ENCODE assay signal across 1 cellular context in the genomic region with DNA sequence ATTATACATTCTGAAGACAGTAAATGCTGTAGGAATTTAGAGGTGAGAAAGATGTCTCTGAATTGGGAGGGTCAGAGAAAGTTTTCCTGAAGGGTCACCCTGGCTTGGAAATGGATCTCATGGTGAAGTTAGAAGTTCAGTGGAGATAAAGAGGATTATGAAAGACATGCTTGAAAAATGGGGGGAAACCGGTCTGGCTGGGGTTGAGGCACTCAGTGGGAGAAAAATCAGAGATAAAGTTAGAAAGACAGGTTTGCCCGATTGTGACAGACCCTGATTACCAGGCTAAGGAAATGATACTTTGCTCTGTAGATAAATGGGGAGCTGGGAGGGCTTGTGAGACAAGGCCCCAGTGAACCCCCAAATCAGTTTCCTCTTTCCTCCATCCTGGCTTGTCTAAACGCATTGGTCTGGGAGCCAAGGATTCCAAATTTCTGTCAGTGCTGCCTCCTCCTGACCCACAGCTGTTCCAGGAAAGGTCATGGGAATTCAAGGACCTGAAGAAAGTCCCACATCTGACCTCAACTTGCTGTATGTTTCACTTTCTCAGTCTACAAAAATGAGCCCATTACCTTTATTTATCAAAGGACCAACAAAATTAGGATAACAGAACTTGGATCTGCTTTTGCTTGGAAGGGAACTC.
TF ChIP-seq lines count a peak whose summit lies in the region.

No MANE protein-coding gene starts in this region.

TF ChIP-seq in HepG2, 621 proteins besides CTCF, POLR2A, EP300 and RAD21:
- TF ChIP-seq ZSCAN31 (CRISPR knock-in tag; IDR thresholded peaks at IDR 0.05; ENCODE audit: low read depth) (peak; percentile 6; the same call in 1 of the 2 replicates), CCAR2 (optimal IDR thresholded peaks at IDR 0.05; ENCODE audit: low read depth, low read length) (no peak), TERF1 (CRISPR knock-in tag; IDR thresholded peaks at IDR 0.05) (no peak), ZFP82 (CRISPR knock-in tag; IDR thresholded peaks at IDR 0.05; ENCODE audit: borderline replicate concordance) (no peak), ZSCAN25 (CRISPR knock-in tag; IDR thresholded peaks at IDR 0.05) (0 out of 2 replicates have a peak, but pooled peaks have one; percentile 4), NR2F6 (IDR thresholded peaks at IDR 0.05) (peak; percentile 23; the same call in 1 of the 2 replicates), NR2F6 (CRISPR knock-in tag; IDR thresholded peaks at IDR 0.05) (no peak), ZBTB1 (CRISPR knock-in tag; IDR thresholded peaks at IDR 0.05; ENCODE audit: borderline replicate concordance) (no peak), ZBTB37 (CRISPR knock-in tag; IDR thresholded peaks at IDR 0.05) (0 out of 2 replicates have a peak, but pooled peaks have one; percentile 34)
- TF ChIP-seq, protein P1, sequence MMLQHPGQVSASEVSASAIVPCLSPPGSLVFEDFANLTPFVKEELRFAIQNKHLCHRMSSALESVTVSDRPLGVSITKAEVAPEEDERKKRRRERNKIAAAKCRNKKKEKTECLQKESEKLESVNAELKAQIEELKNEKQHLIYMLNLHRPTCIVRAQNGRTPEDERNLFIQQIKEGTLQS (CRISPR knock-in tag; IDR thresholded peaks at IDR 0.05), result 0 out of 2 replicates have a peak, but pooled peaks have one; percentile 3
- TF ChIP-seq, protein P2, sequence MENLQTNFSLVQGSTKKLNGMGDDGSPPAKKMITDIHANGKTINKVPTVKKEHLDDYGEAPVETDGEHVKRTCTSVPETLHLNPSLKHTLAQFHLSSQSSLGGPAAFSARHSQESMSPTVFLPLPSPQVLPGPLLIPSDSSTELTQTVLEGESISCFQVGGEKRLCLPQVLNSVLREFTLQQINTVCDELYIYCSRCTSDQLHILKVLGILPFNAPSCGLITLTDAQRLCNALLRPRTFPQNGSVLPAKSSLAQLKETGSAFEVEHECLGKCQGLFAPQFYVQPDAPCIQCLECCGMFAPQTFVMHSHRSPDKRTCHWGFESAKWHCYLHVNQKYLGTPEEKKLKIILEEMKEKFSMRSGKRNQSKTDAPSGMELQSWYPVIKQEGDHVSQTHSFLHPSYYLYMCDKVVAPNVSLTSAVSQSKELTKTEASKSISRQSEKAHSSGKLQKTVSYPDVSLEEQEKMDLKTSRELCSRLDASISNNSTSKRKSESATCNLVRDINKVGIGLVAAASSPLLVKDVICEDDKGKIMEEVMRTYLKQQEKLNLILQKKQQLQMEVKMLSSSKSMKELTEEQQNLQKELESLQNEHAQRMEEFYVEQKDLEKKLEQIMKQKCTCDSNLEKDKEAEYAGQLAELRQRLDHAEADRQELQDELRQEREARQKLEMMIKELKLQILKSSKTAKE (CRISPR knock-in tag; IDR thresholded peaks at IDR 0.05; ENCODE audit: borderline replicate concordance), result no peak
TF ChIP-seq in HepG2: peak in this region for 5.
